Comparison of ENCODE assay signal across 27 cellular contexts in the genomic region with DNA sequence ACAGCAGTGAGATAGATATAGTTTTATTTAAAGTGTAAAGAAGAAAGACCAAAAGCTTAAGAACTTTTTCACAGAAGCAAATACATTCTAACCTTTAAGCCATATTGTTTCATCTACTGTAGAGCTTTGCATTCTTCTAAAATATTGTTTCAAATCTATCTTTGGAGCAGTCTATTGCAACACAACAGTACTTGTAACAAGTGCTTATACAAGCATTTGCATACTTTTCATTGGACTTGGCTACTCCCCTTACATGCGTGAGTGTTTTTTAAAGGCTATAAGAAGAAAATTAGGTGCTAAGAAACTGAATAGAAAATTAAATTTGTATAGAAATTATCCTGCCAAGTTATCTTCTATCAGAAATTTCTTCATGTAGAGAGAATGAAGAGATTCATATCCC.
"Had no signal": no experiment of that assay in that cellular context is flagged by ENCODE, and none has a peak within 500 bp of the region (broad histone marks: within the 10 kb centered on the region; RNA-seq: fewer than 3 reads in every experiment).

No MANE protein-coding gene starts in this region.

- H3K4me1 ChIP-seq: stomach, suprapubic skin, testis, thyroid gland, tibial artery, tibial nerve, transverse colon, upper lobe of left lung, uterus, vagina had no signal

- DNase-seq: stimulated activated CD4-positive, alpha-beta T cell treated with anti-CD3 and anti-CD28 coated beads, Interleukin-2, amount 100 ng/mL, for 24 hours; stimulated activated CD4-positive, alpha-beta T cell treated with anti-CD3 and anti-CD28 coated beads, Interleukin-2, amount 100 ng/mL, for 48 hours; stimulated activated CD4-positive, alpha-beta T cell treated with anti-CD3 and anti-CD28 coated beads, Interleukin-4, amount 100 ng/mL, for 1 hour; stimulated activated CD4-positive, alpha-beta T cell treated with anti-CD3 and anti-CD28 coated beads, Interleukin-4, amount 100 ng/mL, for 24 hours; stimulated activated CD4-positive, alpha-beta T cell treated with anti-CD3 and anti-CD28 coated beads, Interleukin-4, amount 100 ng/mL, for 4 hours; stimulated activated naive B cell treated with anti-CD40 and anti-IgM and Interleukin-4, amounts not matched to agents 10 μg/mL and 1 μg/mL and 100 μg/mL, for 72 hours; stimulated activated naive CD4-positive, alpha-beta T cell; stimulated activated naive CD4-positive, alpha-beta T cell treated with Interleukin-2 at 50 U/mL for 16 hours; stimulated activated naive CD8-positive, alpha-beta T cell treated with anti-CD3 and anti-CD28 coated beads, Interleukin-15, amount 100 ng/mL, for 72 hours; stimulated activated naive CD8-positive, alpha-beta T cell treated with anti-CD3 and anti-CD28 coated beads, Interleukin-15, Interleukin-2, amounts not matched to agents 100 U/mL and 50 U/mL, for 24 hours; stomach; substantia nigra; testis; thyroid gland; tibial artery; transverse colon; trophoblast cell; upper lobe of left lung; uterus had no signal

- H3K36me3 ChIP-seq: stomach, suprapubic skin, thoracic aorta, thyroid gland, tibial artery, tibial nerve, transverse colon, upper lobe of left lung, uterus, vagina had no signal

- H3K27ac Mint-ChIP-seq: stimulated activated effector memory CD8-positive, alpha-beta T cell treated with anti-CD3 and anti-CD28 coated beads, Interleukin-12 subunit alpha, Interleukin-12 subunit beta, amount 100 ng/mL, for 72 hours; stimulated activated memory B cell treated with anti-CD40 and anti-IgM and Interleukin-4, amounts not matched to agents 10 μg/mL and 1 μg/mL and 100 μg/mL, for 72 hours; stimulated activated naive B cell treated with anti-CD40 and anti-IgM and Interleukin-4, amounts not matched to agents 10 μg/mL and 1 μg/mL and 100 μg/mL, for 72 hours; stimulated activated naive CD8-positive, alpha-beta T cell treated with anti-CD3 and anti-CD28 coated beads, Interleukin-15, amount 100 ng/mL, for 72 hours; stimulated activated naive CD8-positive, alpha-beta T cell treated with anti-CD3 and anti-CD28 coated beads, Interleukin-15, Interleukin-2, amounts not matched to agents 100 ng/mL and 50 ng/mL, for 24 hours; type B pancreatic cell had no signal

- H3K4me1 Mint-ChIP-seq: stimulated activated effector memory CD8-positive, alpha-beta T cell treated with anti-CD3 and anti-CD28 coated beads, Interleukin-12 subunit alpha, Interleukin-12 subunit beta, amount 100 ng/mL, for 72 hours; stimulated activated memory B cell treated with anti-CD40 and anti-IgM and Interleukin-4, amounts not matched to agents 10 μg/mL and 1 μg/mL and 100 μg/mL, for 72 hours; stimulated activated naive B cell treated with anti-CD40 and anti-IgM and Interleukin-4, amounts not matched to agents 10 μg/mL and 1 μg/mL and 100 μg/mL, for 72 hours; stimulated activated naive CD8-positive, alpha-beta T cell treated with anti-CD3 and anti-CD28 coated beads, Interleukin-15, amount 100 ng/mL, for 72 hours had no signal

- H3K27me3 Mint-ChIP-seq: stimulated activated memory B cell treated with anti-CD40 and anti-IgM and Interleukin-4, amounts not matched to agents 10 μg/mL and 1 μg/mL and 100 μg/mL, for 72 hours; stimulated activated naive B cell treated with anti-CD40 and anti-IgM and Interleukin-4, amounts not matched to agents 10 μg/mL and 1 μg/mL and 100 μg/mL, for 72 hours; stimulated activated naive CD8-positive, alpha-beta T cell treated with anti-CD3 and anti-CD28 coated beads, Interleukin-15, amount 100 ng/mL, for 72 hours; stimulated activated naive CD8-positive, alpha-beta T cell treated with anti-CD3 and anti-CD28 coated beads, Interleukin-15, Interleukin-2, amounts not matched to agents 100 ng/mL and 50 ng/mL, for 24 hours; type B pancreatic cell had no signal

- ATAC-seq: stimulated activated effector memory CD8-positive, alpha-beta T cell treated with anti-CD3 and anti-CD28 coated beads, Interleukin-12 subunit alpha, Interleukin-12 subunit beta, amount 100 ng/mL, for 72 hours; stimulated activated memory B cell treated with anti-CD40 and anti-IgM and Interleukin-4, amounts not matched to agents 10 μg/mL and 1 μg/mL and 100 μg/mL, for 72 hours; stimulated activated naive B cell treated with anti-CD40 and anti-IgM and Interleukin-4, amounts not matched to agents 10 μg/mL and 1 μg/mL and 100 μg/mL, for 72 hours; stimulated activated naive CD8-positive, alpha-beta T cell treated with anti-CD3 and anti-CD28 coated beads, Interleukin-15, amount 100 ng/mL, for 72 hours; stimulated activated naive CD8-positive, alpha-beta T cell treated with anti-CD3 and anti-CD28 coated beads, Interleukin-15, Interleukin-2, amounts not matched to agents 100 U/mL and 50 U/mL, for 24 hours had no signal

- H3K36me3 Mint-ChIP-seq: stimulated activated effector memory CD8-positive, alpha-beta T cell treated with anti-CD3 and anti-CD28 coated beads, Interleukin-12 subunit alpha, Interleukin-12 subunit beta, amount 100 ng/mL, for 72 hours; stimulated activated memory B cell treated with anti-CD40 and anti-IgM and Interleukin-4, amounts not matched to agents 10 μg/mL and 1 μg/mL and 100 μg/mL, for 72 hours; stimulated activated naive B cell treated with anti-CD40 and anti-IgM and Interleukin-4, amounts not matched to agents 10 μg/mL and 1 μg/mL and 100 μg/mL, for 72 hours; type B pancreatic cell had no signal

- H3K4me3 Mint-ChIP-seq: stimulated activated effector memory CD8-positive, alpha-beta T cell treated with anti-CD3 and anti-CD28 coated beads, Interleukin-12 subunit alpha, Interleukin-12 subunit beta, amount 100 ng/mL, for 72 hours; stimulated activated memory B cell treated with anti-CD40 and anti-IgM and Interleukin-4, amounts not matched to agents 10 μg/mL and 1 μg/mL and 100 μg/mL, for 72 hours; stimulated activated naive B cell treated with anti-CD40 and anti-IgM and Interleukin-4, amounts not matched to agents 10 μg/mL and 1 μg/mL and 100 μg/mL, for 72 hours; stimulated activated naive CD8-positive, alpha-beta T cell treated with anti-CD3 and anti-CD28 coated beads, Interleukin-15, amount 100 ng/mL, for 72 hours; stimulated activated naive CD8-positive, alpha-beta T cell treated with anti-CD3 and anti-CD28 coated beads, Interleukin-15, Interleukin-2, amounts not matched to agents 100 ng/mL and 50 ng/mL, for 24 hours; type B pancreatic cell had no signal

- H3K4me3 ChIP-seq: stomach, suprapubic skin, testis, thoracic aorta, thyroid gland, tibial artery, tibial nerve, transverse colon, upper lobe of left lung, uterus, vagina had no signal

- H3K27ac ChIP-seq: stomach, suprapubic skin, testis, thoracic aorta, thyroid gland, tibial artery, tibial nerve, transverse colon, upper lobe of left lung, uterus, vagina had no signal

- H3K9me3 Mint-ChIP-seq: type B pancreatic cell had no signal

- H3K27me3 ChIP-seq: stomach, suprapubic skin, testis, thyroid gland, tibial artery, tibial nerve, transverse colon, upper lobe of left lung, uterus, vagina had no signal

- H3K9me3 ChIP-seq: stomach, suprapubic skin, testis, thoracic aorta, thyroid gland, tibial artery, tibial nerve, upper lobe of left lung, uterus, vagina had no signal
